8 cellular contexts compared by ENCODE assay signal in genomic region chr1:7902478-7903084, GRCh38. TPM values are rescaled to one million over a fixed set of nuclear protein-coding genes. Genes with fewer than 3 reads are reported as not detected.
A peak's percentile ranks its signal among the peaks of the same experiment; 100 is the strongest.
DNase-seq lines count a peak whose midpoint lies in the region; ATAC-seq and TF ChIP-seq lines count a peak whose summit lies in the region.

No MANE protein-coding gene starts in this region.

- peak; percentile 26 for DNase-seq in GM06990 (ENCODE audit: extremely low read depth, insufficient read length)
- DNase-seq in NCI-H146 (lab: John Stamatoyannopoulos, UW): peak; percentile 58
- DNase-seq in T-helper 1 cell: peak in 4 of 5 donors; percentile 25 to 62 (median 46)
- peak; percentile 78 for DNase-seq in amniotic epithelial cell (ENCODE audit: low read depth)
- DNase-seq in left ventricle myocardium inferior: peak; percentile 52
- DNase-seq in renal cortical epithelial cell (ENCODE audit: low read depth): peak; percentile 49

- no peak overlapping the region for H3K27ac ChIP-seq in left ventricle myocardium inferior (replicated peaks)

- H3K9me3 ChIP-seq in left ventricle myocardium inferior (replicated peaks): no peaks in the 10 kb centered on the region

- intact Hi-C loops in left ventricle myocardium inferior (cut with micrococcal nuclease): no loop called here

- no peak overlapping the region for H3K4me3 ChIP-seq in GM06990 (replicated peaks; ENCODE audit: low read depth, low read length)
- H3K4me3 ChIP-seq in left ventricle myocardium inferior: peak overlapping the region; percentile 50

- TF ChIP-seq CTCF in GM06990 (IDR thresholded peaks at IDR 0.05; ENCODE audit: insufficient read depth, low read length, poor library complexity, severe bottlenecking) (peak; percentile 77), left ventricle myocardium inferior (IDR thresholded peaks at IDR 0.05; ENCODE audit: borderline replicate concordance) (peak; percentile 75)

- H3K27me3 ChIP-seq in GM06990 (replicated peaks; ENCODE audit: control insufficient read depth, insufficient read depth, low read length) (no peaks in the 10 kb centered on the region), left ventricle myocardium inferior (ENCODE audit: low read depth) (no peaks in the 10 kb centered on the region)

- H3K36me3 ChIP-seq in GM06990 (ENCODE audit: control insufficient read depth, insufficient read depth, low read length) (no peaks in the 10 kb centered on the region), left ventricle myocardium inferior (no peaks in the 10 kb centered on the region)

- H3K4me1 ChIP-seq in left ventricle myocardium inferior: no peaks in the 10 kb centered on the region

- no peak for ATAC-seq in GM21786 (IDR thresholded peaks at IDR 0.05; ENCODE audit: unreplicated experiment)
- no peak for ATAC-seq in GM21576 (IDR thresholded peaks at IDR 0.05; ENCODE audit: unreplicated experiment)

RNA-seq across cellular contexts. Expression of gene TNFRSF9, which starts 38.1 kb away (rescaled TPM):
- total RNA-seq in left ventricle myocardium inferior (not detected), renal cortical epithelial cell (4.1 and 7.8 TPM in 2 replicates)

RNA-seq across cellular contexts. Expression of gene UTS2, which starts 49.7 kb away (rescaled TPM):
- total RNA-seq in left ventricle myocardium inferior: not detected
- not detected in 2 replicates for total RNA-seq in renal cortical epithelial cell

RNA-seq across cellular contexts. Expression of gene PARK7, which starts 58.9 kb away (rescaled TPM):
- total RNA-seq in left ventricle myocardium inferior (329 TPM), renal cortical epithelial cell (245 and 262 TPM in 2 replicates)

Comparison
In these comparisons a context has a peak if more than half of its experiments do, and no peak if none do; other contexts are left out.
1. DNase-seq: peak in every context shown above with its lines; median percentile 78 in amniotic epithelial cell; 58 in NCI-H146; 52 in left ventricle myocardium inferior; 49 in renal cortical epithelial cell; 46 in T-helper 1 cell; 26 in GM06990.